ENCODE assay signal across 1 cellular context in the genomic region with DNA sequence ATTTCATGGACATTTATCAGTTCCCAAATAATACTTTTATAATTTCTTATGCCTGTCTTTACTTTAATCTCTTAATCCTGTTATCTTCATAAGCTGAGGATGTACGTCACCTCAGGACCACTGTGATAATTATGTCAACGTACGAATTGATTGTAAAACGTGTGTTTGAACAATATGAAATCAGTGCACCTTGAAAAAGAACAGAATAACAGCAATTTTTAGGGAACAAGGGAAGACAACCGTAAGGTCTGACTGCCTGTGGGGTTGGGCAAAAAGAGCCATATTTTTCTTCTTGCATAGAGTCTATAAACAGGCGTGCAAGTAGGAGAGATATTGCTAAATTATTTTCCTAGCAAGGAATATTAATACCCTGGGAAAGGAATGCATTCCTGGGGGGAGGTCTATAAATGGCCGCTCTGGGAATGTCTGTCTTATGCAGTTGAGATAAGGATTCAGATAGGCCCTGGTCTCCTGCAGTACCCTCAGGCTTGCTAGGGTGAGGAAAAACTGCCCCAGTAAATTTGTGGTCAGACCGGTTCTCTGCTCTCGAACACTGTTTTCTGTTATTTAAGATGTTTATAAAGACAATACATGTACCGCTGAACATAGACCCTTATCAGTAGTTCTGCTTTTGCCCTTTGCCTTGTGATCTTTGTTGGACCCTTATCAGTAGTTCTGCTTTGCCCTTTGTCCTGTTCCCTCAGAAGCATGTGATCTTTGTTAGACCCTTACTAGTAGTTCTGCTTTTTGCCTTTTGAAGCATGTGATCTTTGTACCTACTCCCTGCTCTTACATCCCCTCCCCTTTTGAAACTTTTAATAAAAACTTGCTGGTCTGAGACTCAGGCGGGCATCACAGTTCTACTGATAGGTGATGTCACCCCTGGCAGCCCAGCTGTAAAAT.
A peak's percentile ranks its signal among the peaks of the same experiment; 100 is the strongest.
TF ChIP-seq lines count a peak whose summit lies in the region.

No MANE protein-coding gene starts in this region.

TF ChIP-seq in liver, 16 proteins besides CTCF, POLR2A, EP300 and RAD21 (continued from another document):
- TF ChIP-seq NR2F2 (IDR thresholded peaks at IDR 0.05) (peak; percentile 17), SP1 (IDR thresholded peaks at IDR 0.05) (peak; percentile 89), JUND (IDR thresholded peaks at IDR 0.05) (peak; percentile 76 to 82)
- TF ChIP-seq, protein P1, sequence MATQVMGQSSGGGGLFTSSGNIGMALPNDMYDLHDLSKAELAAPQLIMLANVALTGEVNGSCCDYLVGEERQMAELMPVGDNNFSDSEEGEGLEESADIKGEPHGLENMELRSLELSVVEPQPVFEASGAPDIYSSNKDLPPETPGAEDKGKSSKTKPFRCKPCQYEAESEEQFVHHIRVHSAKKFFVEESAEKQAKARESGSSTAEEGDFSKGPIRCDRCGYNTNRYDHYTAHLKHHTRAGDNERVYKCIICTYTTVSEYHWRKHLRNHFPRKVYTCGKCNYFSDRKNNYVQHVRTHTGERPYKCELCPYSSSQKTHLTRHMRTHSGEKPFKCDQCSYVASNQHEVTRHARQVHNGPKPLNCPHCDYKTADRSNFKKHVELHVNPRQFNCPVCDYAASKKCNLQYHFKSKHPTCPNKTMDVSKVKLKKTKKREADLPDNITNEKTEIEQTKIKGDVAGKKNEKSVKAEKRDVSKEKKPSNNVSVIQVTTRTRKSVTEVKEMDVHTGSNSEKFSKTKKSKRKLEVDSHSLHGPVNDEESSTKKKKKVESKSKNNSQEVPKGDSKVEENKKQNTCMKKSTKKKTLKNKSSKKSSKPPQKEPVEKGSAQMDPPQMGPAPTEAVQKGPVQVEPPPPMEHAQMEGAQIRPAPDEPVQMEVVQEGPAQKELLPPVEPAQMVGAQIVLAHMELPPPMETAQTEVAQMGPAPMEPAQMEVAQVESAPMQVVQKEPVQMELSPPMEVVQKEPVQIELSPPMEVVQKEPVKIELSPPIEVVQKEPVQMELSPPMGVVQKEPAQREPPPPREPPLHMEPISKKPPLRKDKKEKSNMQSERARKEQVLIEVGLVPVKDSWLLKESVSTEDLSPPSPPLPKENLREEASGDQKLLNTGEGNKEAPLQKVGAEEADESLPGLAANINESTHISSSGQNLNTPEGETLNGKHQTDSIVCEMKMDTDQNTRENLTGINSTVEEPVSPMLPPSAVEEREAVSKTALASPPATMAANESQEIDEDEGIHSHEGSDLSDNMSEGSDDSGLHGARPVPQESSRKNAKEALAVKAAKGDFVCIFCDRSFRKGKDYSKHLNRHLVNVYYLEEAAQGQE (IDR thresholded peaks at IDR 0.05), result peak; percentile 71
